ENCODE assay signal across 17 cellular contexts in the genomic region with DNA sequence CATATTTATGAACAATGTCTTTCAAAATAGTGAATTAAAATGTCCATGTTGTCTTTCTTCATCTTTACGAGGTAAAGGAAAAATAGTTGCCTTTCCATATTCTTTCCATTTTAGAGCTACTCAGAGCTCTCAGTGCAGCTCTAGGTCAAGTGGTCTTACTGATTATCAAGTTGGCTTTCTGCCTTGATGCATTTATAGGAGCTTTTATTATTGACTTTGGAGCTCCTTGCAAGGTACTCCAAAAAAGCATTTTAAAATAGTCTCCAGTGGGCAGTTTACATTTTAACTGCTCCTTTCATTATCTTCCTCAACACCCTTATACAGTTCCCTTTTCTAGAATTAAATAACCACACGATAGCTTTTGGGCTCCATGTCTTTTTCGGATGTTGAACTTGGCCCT.
"Had no signal": no experiment of that assay in that cellular context is flagged by ENCODE, and none has a peak within 500 bp of the region (broad histone marks: within the 10 kb centered on the region; RNA-seq: fewer than 3 reads in every experiment).

No MANE protein-coding gene starts in this region.

- H3K4me1 Mint-ChIP-seq: activated naive CD8-positive, alpha-beta T cell treated with anti-CD3 and anti-CD28 coated beads for 36 hours had no signal

- H3K27ac Mint-ChIP-seq: activated CD4-positive, alpha-beta memory T cell treated with anti-CD3 and anti-CD28 coated beads, Interleukin-2, amount 10 ng/mL, durations not matched to agents 7 days and 5 days; activated CD4-positive, alpha-beta T cell treated with anti-CD3 and anti-CD28 coated beads for 36 hours; activated naive CD4-positive, alpha-beta T cell treated with anti-CD3 and anti-CD28 coated beads for 36 hours; activated naive CD8-positive, alpha-beta T cell treated with anti-CD3 and anti-CD28 coated beads for 36 hours; activated T-helper 17 cell treated with anti-CD3 and anti-CD28 coated beads, Interleukin-2, amount 50 U/mL, for 72 hours had no signal

- DNase-seq: activated CD4-positive, alpha-beta memory T cell treated with anti-CD3 and anti-CD28 coated beads, Interleukin-2, amount 10 ng/mL, durations not matched to agents 7 days and 5 days; activated CD4-positive, alpha-beta T cell treated with anti-CD3 and anti-CD28 coated beads for 36 hours; activated CD4-positive, alpha-beta T cell treated with anti-CD3 and anti-CD28 coated beads, Interleukin-2, amount 50 U/mL, for 1 hour; activated gamma-delta T cell; activated naive CD4-positive, alpha-beta T cell treated with anti-CD3 and anti-CD28 coated beads for 36 hours; activated naive CD8-positive, alpha-beta T cell treated with anti-CD3 and anti-CD28 coated beads for 36 hours; activated T-cell treated with anti-CD3 and anti-CD28 coated beads for 4 hours; activated T-cell treated with anti-CD3 and anti-CD28 coated beads, Interleukin-2, amount 50 U/mL, for 48 hours; brain microvascular endothelial cell; NCI-H2029; NCI-H2107; NCI-H526; NCI-H82; PC-9; SIG-M5; WERI-Rb-1 had no signal

- H3K4me3 Mint-ChIP-seq: activated CD4-positive, alpha-beta memory T cell treated with anti-CD3 and anti-CD28 coated beads, Interleukin-2, amount 10 ng/mL, durations not matched to agents 7 days and 5 days; activated CD4-positive, alpha-beta T cell treated with anti-CD3 and anti-CD28 coated beads for 36 hours; activated naive CD4-positive, alpha-beta T cell treated with anti-CD3 and anti-CD28 coated beads for 36 hours; activated naive CD8-positive, alpha-beta T cell treated with anti-CD3 and anti-CD28 coated beads for 36 hours; activated T-helper 17 cell treated with anti-CD3 and anti-CD28 coated beads, Interleukin-2, amount 50 U/mL, for 72 hours had no signal

- ATAC-seq: activated CD4-positive, alpha-beta T cell treated with anti-CD3 and anti-CD28 coated beads for 36 hours; activated T-helper 17 cell treated with anti-CD3 and anti-CD28 coated beads, Interleukin-2, amount 50 U/mL, for 72 hours had no signal

- H3K36me3 Mint-ChIP-seq: activated naive CD8-positive, alpha-beta T cell treated with anti-CD3 and anti-CD28 coated beads for 36 hours had no signal

- H3K9me3 Mint-ChIP-seq: activated naive CD4-positive, alpha-beta T cell treated with anti-CD3 and anti-CD28 coated beads for 36 hours; activated naive CD8-positive, alpha-beta T cell treated with anti-CD3 and anti-CD28 coated beads for 36 hours; activated T-helper 17 cell treated with anti-CD3 and anti-CD28 coated beads, Interleukin-2, amount 50 U/mL, for 72 hours had no signal
